Comparison of ENCODE assay signal across 26 cellular contexts in the genomic region with DNA sequence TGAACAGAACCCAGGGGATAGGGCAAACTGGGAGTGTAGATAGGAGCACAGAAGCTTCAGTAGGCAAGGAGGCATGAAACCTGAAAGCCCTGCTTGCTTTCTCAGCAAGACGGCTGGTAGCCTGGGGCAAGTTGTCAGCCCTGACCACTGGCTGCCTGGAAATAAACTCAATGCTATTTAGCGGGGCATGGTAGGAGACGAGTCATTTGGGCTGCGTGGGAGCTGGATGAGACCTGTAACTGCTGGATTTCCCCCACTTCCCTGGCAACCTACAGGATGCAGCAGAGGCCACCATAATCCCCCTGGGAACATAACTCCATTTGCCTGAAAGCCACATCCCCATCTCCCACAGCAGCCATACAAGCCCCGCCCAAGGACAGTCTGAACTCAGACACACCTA.
"Had no signal": no experiment of that assay in that cellular context is flagged by ENCODE, and none has a peak within 500 bp of the region (broad histone marks: within the 10 kb centered on the region; RNA-seq: fewer than 3 reads in every experiment).

No MANE protein-coding gene starts in this region.

- H3K27me3 ChIP-seq: spleen, upper lobe of right lung had no signal

- FAIRE-seq: frontal cortex, kidney, TTC549 had no signal

- H3K4me3 ChIP-seq: lung, spleen, thoracic aorta, upper lobe of right lung had no signal

- ATAC-seq: activated CD4-positive, alpha-beta T cell treated with anti-CD3 and anti-CD28 coated beads for 36 hours; activated CD8-positive, alpha-beta memory T cell treated with anti-CD3 and anti-CD28 coated beads, Interleukin-2, amount 10 ng/mL, durations not matched to agents 7 days and 5 days; activated T-helper 17 cell treated with anti-CD3 and anti-CD28 coated beads, Interleukin-2, amount 50 U/mL, for 72 hours; effector memory CD8-positive, alpha-beta T cell; left lobe of liver; stimulated activated memory B cell treated with anti-CD40 and anti-IgM and Interleukin-4, amounts not matched to agents 10 μg/mL and 1 μg/mL and 100 μg/mL, for 72 hours; upper lobe of right lung; WTC11 had no signal

- H3K27ac ChIP-seq: epithelial cell of prostate, spleen, thoracic aorta, upper lobe of right lung had no signal

- H3K9me3 ChIP-seq: thoracic aorta, upper lobe of right lung had no signal

- DNase-seq: activated CD4-positive, alpha-beta memory T cell treated with anti-CD3 and anti-CD28 coated beads, Interleukin-2, amount 10 ng/mL, durations not matched to agents 7 days and 5 days; activated CD4-positive, alpha-beta T cell treated with anti-CD3 and anti-CD28 coated beads for 36 hours; activated CD8-positive, alpha-beta memory T cell treated with anti-CD3 and anti-CD28 coated beads, Interleukin-2, amount 10 ng/mL, durations not matched to agents 7 days and 5 days; activated naive CD4-positive, alpha-beta T cell treated with Interleukin-2 at 50 U/mL for 16 hours; activated naive CD8-positive, alpha-beta T cell treated with anti-CD3 and anti-CD28 coated beads, Interleukin-2, amount 10 ng/mL, durations not matched to agents 7 days and 5 days; amygdala; caudate nucleus; effector memory CD8-positive, alpha-beta T cell; kidney; nephron progenitor cell; nucleus accumbens; posterior cingulate gyrus; retina; spleen; stimulated activated CD4-positive, alpha-beta T cell treated with anti-CD3 and anti-CD28 coated beads, Interleukin-4, amount 100 ng/mL, for 4 hours; T-helper 2 cell; upper lobe of right lung had no signal

- H3K4me1 ChIP-seq: spleen, upper lobe of right lung had no signal

- H3K36me3 ChIP-seq: spleen, thoracic aorta, upper lobe of right lung had no signal
